ENCODE assay signal across 12 cellular contexts in the genomic region with DNA sequence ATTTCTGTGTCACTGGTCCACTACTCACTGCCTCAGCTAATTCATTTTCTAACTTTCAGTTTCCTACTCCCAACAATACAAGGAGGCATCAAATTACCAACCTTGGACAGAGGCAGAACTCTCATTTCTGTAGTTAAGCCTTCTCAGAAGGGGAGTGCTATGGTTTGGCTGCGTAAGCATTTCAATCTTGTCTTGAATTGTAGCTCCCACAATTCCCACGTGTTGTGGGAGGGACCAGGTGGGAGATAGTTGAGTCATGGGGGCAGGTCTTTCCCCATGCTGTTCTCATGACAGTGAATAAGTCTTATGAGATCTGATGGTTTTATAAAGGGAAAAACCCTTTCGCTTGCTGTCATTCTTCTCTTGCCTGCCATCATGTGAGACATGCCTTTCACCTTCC. TPM values are rescaled to one million over a fixed set of nuclear protein-coding genes. Genes with fewer than 3 reads are reported as not detected.
DNase-seq lines count a peak whose midpoint lies in the region; ATAC-seq, FAIRE-seq and TF ChIP-seq lines count a peak whose summit lies in the region.
"Had no signal": no experiment of that assay in that cellular context is flagged by ENCODE, and none has a peak within 500 bp of the region (broad histone marks: within the 10 kb centered on the region; RNA-seq: fewer than 3 reads in every experiment).

No MANE protein-coding gene starts in this region.

- no peak for TF ChIP-seq CTCF in GM20000 (IDR thresholded peaks at IDR 0.05; ENCODE audit: extremely low read depth, missing control alignments)
- no peak for TF ChIP-seq CTCF in right atrium auricular region (IDR thresholded peaks at IDR 0.05)

- H3K27me3 ChIP-seq in small intestine (ENCODE audit: control insufficient read depth in 2 of 2, insufficient read depth in 2 of 2, low read length in 2 of 2) (peaks cover 0 to 13% of the 10 kb centered on the region in 2 donors), right atrium auricular region (no peaks in the 10 kb centered on the region)
- H3K27me3 ChIP-seq: body of pancreas had no signal

- H3K36me3 ChIP-seq in small intestine (ENCODE audit: control insufficient read depth in 2 of 2, insufficient read depth in 2 of 2, low read length in 2 of 2) (no peaks in the 10 kb centered on the region), right atrium auricular region (no peaks in the 10 kb centered on the region)
- H3K36me3 ChIP-seq: HAP-1 had no signal

- FAIRE-seq in GM12892 (lab: Jason Lieb, UNC) (peak; percentile 84), small intestine (lab: Jason Lieb, UNC) (no peak)
- FAIRE-seq: frontal cortex had no signal

- H3K4me1 ChIP-seq in small intestine (ENCODE audit: control insufficient read depth in 2 of 2, insufficient read depth in 1 of 2, low read depth in 1 of 2, low read length in 1 of 2) (no peaks in the 10 kb centered on the region), right atrium auricular region (no peaks in the 10 kb centered on the region)
- H3K4me1 ChIP-seq: body of pancreas, HAP-1 had no signal

- H3K4me3 ChIP-seq in small intestine (ENCODE audit: low read depth in 1 of 2, low read length in 2 of 2) (no peak overlapping the region), right atrium auricular region (no peak overlapping the region)
- H3K4me3 ChIP-seq: body of pancreas, HAP-1 had no signal

- no peak for DNase-seq in GM12892 (ENCODE audit: insufficient read length)
- DNase-seq in GM20000 (ENCODE audit: low spot score): peak; percentile 49
- DNase-seq in left kidney (ENCODE audit: low read depth, low spot score): peak; percentile 83
- DNase-seq in small intestine: no peak
- DNase-seq in NOMO-1 treated with DMSO at 0.1 percent for 48 hours (lab: John Stamatoyannopoulos, UW; ENCODE audit: unreplicated experiment): no peak
- no peak for DNase-seq in right atrium auricular region (ENCODE audit: low spot score)
- no peak for DNase-seq in NCI-H2107 treated with DMSO at 0.1 percent for 48 hours (lab: John Stamatoyannopoulos, UW; ENCODE audit: unreplicated experiment)
- DNase-seq: body of pancreas, DMS79 had no signal

- TF ChIP-seq POLR2A in GM12892 (IDR thresholded peaks at IDR 0.05; ENCODE audit: low read depth, low read length): no peak

- peak; percentile 57 for ATAC-seq in HG03565 (IDR thresholded peaks at IDR 0.05; ENCODE audit: unreplicated experiment)
- ATAC-seq: body of pancreas had no signal

- H3K9me3 ChIP-seq in small intestine (ENCODE audit: control insufficient read depth, low read depth) (no peaks in the 10 kb centered on the region), right atrium auricular region (no peaks in the 10 kb centered on the region)
- H3K9me3 ChIP-seq: body of pancreas, HAP-1 had no signal

- 24 to 40% (median 40%) methylated on average over 3 of the region's 3 CpGs for WGBS in small intestine, 3 donors

- no peak overlapping the region for H3K27ac ChIP-seq in small intestine (ENCODE audit: low read depth in 1 of 2, low read length in 1 of 2)
- H3K27ac ChIP-seq in right atrium auricular region: no peak overlapping the region
- H3K27ac ChIP-seq: body of pancreas had no signal

RNA-seq across cellular contexts. Expression of gene HLA-DRA, which starts 22.9 kb away (rescaled TPM):
- 4,605 TPM for polyA plus RNA-seq in GM12892 (2012; ENCODE audit: missing spikeins)
- 100 to 1,000 TPM; 230 to 625 (median 428) TPM for polyA plus RNA-seq in small intestine
- total RNA-seq in right atrium auricular region: 10 to 100 TPM; 57.5 to 93.5 TPM

RNA-seq across cellular contexts. Expression of gene BTNL2, which starts 55.6 kb away (rescaled TPM):
- polyA plus RNA-seq in GM12892 (2012; ENCODE audit: missing spikeins): not detected
- polyA plus RNA-seq in small intestine: under 1 TPM in 1 of 3 donors, not detected in 2; 0.58 TPM
- not detected for total RNA-seq in right atrium auricular region
- total RNA-seq: body of pancreas, frontal cortex had no signal

Comparison
In these comparisons a context has a peak if more than half of its experiments do, and no peak if none do; other contexts are left out.
1. DNase-seq: peak in GM20000 (single experiment) and left kidney (single experiment); none in GM12892 (single experiment), small intestine (single experiment), NOMO-1 treated with DMSO at 0.1 percent for 48 hours (single experiment), right atrium auricular region (single experiment) and NCI-H2107 treated with DMSO at 0.1 percent for 48 hours (single experiment).